8 cellular contexts compared by ENCODE assay signal in the genomic region with DNA sequence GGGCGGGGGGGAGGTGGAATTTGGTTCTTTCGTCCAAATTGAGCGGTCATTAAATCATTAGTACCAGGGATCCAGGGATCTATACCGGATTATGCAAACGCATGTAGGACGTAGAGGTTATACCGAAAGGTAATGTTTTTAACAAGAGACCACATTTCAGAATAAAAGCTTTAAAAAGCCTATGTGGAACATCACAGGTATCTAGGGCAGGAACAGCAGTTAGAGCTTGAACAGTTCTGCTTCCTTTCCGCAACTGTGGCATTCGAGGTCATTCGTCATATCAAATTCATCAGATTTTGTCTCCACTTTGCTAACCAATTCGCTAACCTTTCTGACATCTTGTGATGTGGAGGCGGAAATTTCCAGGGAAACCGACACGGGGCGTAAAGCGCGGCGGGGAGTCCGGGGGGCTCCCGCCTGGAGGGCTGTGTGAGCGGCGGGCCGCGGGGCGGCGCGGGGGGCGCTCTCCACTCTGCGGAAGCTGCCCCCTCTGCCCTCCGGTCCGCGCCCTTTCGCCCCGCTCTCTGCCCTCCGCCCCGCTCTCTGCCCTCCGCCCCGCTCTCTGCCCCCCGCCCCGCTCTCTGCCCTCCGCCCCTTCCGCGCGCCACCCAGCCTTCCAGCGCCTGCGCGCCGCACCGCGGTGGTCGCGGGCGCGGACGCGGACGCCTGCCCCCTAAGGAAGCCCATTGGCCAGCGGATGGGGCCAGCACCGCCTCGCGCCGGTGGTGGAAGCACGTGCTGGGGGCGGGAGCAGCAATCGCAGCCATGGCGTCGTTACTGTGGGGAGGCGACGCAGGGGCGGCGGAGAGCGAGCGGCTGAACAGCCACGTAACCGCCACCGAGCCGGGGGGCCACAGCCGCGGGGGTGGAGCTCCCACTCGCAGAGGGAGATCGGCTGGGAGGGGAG. TPM values are rescaled to one million over a fixed set of nuclear protein-coding genes. Genes with fewer than 3 reads are reported as not detected.
A peak's percentile ranks its signal among the peaks of the same experiment; 100 is the strongest.
DNase-seq lines count a peak whose midpoint lies in the region; ATAC-seq and TF ChIP-seq lines count a peak whose summit lies in the region.

A gene (plus strand): TSS at position 756 of the 907 bp plus-strand sequence. CDS start 10 bp downstream, at position 766.

- peak; percentile 37 for DNase-seq in DMS53 (lab: John Stamatoyannopoulos, UW)
- DNase-seq in DMS53 treated with DMSO at 0.1 percent for 48 hours (lab: John Stamatoyannopoulos, UW; ENCODE audit: unreplicated experiment): no peak
- DNase-seq in middle frontal gyrus (ENCODE audit: extremely low spot score, low spot score): peak; percentile 61
- DNase-seq in tibial nerve (ENCODE audit: low spot score in 2 of 2): no peak
- DNase-seq in mesenteric fat pad (ENCODE audit: low spot score): no peak

- peaks cover 12% of the 10 kb centered on the region; the same call in 1 of the 2 replicates for H3K79me2 ChIP-seq in SU-DHL-6 (ENCODE audit: insufficient read depth, low read length)

- no peak for TF ChIP-seq EP300 in tibial nerve (IDR thresholded peaks at IDR 0.05)

- no peak for ATAC-seq in GM21619 (IDR thresholded peaks at IDR 0.05; ENCODE audit: unreplicated experiment)

- H3K9ac ChIP-seq in SU-DHL-6 (ENCODE audit: low read length): no peak within 1 kb of the TSS

- H4K20me1 ChIP-seq in SU-DHL-6 (ENCODE audit: low read depth, low read length): no peaks in the 10 kb centered on the region

- H3K9me2 ChIP-seq in SU-DHL-6 (replicated peaks; ENCODE audit: insufficient read depth, low read length): no peaks in the 10 kb centered on the region

- no peaks in the 10 kb centered on the region for H3K9me3 ChIP-seq in SU-DHL-6 (ENCODE audit: insufficient read depth, low read length)
- no peaks in the 10 kb centered on the region for H3K9me3 ChIP-seq in ectodermal cell (ENCODE audit: control insufficient read depth, low read length)
- no peaks in the 10 kb centered on the region for H3K9me3 ChIP-seq in tibial nerve

- peak within 1 kb of the TSS; percentile 67 for H3K4me2 ChIP-seq in SU-DHL-6 (ENCODE audit: low read depth, low read length, poor library complexity, severe bottlenecking)

- H3K27ac ChIP-seq in SU-DHL-6 (ENCODE audit: low read depth, low read length) (no peak within 1 kb of the TSS), ectodermal cell (ENCODE audit: insufficient read depth, low read depth, low read length, poor library complexity, severe bottlenecking) (no peak within 1 kb of the TSS), tibial nerve (no peak within 1 kb of the TSS)

- H3K36me3 ChIP-seq in SU-DHL-6 (ENCODE audit: low read length): no peaks in the 10 kb centered on the region
- no peaks in the 10 kb centered on the region for H3K36me3 ChIP-seq in ectodermal cell (ENCODE audit: control insufficient read depth, insufficient read depth, low read length)
- H3K36me3 ChIP-seq in tibial nerve: peaks cover 0 to 16% (median 0%) of the 10 kb centered on the region in 3 donors

- no peaks in the 10 kb centered on the region for H3F3A ChIP-seq in SU-DHL-6 (ENCODE audit: insufficient read depth)

- no peak within 1 kb of the TSS for H2AFZ ChIP-seq in SU-DHL-6 (ENCODE audit: low read depth, low read length, severe bottlenecking)

- H3K4me3 ChIP-seq in SU-DHL-6 (ENCODE audit: insufficient read depth, low read length, poor library complexity, severe bottlenecking) (no peak within 1 kb of the TSS), ectodermal cell (ENCODE audit: insufficient read depth, low read depth, low read length) (peak within 1 kb of the TSS; percentile 55), tibial nerve (peak within 1 kb of the TSS; percentile 55 to 71 (median 58))

- H3K27me3 ChIP-seq in SU-DHL-6 (ENCODE audit: low read length) (no peaks in the 10 kb centered on the region), ectodermal cell (ENCODE audit: control insufficient read depth, insufficient read depth, low read length, poor library complexity, severe bottlenecking) (peaks cover 24% of the 10 kb centered on the region), tibial nerve (peaks cover 0 to 28% of the 10 kb centered on the region in 2 donors)

- 4 to 5% methylated on average over 81 of the region's 81 CpGs for WGBS in ectodermal cell, 2 experiments
- WGBS in tibial nerve, 2 donors: 1 to 2% methylated on average over 38 to 63 of the region's 81 CpGs

- no peaks in the 10 kb centered on the region for H3K4me1 ChIP-seq in ectodermal cell (ENCODE audit: control insufficient read depth, insufficient read depth, low read length)
- peaks cover 0 to 34% (median 14%) of the 10 kb centered on the region in 4 donors for H3K4me1 ChIP-seq in tibial nerve

- TF ChIP-seq CTCF in SU-DHL-6 (IDR thresholded peaks at IDR 0.05; ENCODE audit: insufficient read depth, low read length, poor library complexity, severe bottlenecking) (no peak), tibial nerve (IDR thresholded peaks at IDR 0.05) (no peak)

- no peak for TF ChIP-seq POLR2A in tibial nerve (IDR thresholded peaks at IDR 0.05)

RNA-seq across cellular contexts. Expression of the gene that starts here (rescaled TPM):
- polyA plus RNA-seq in ectodermal cell (2013, experiment 1 of 4): 13.8 TPM
- 15.0 TPM for polyA plus RNA-seq in ectodermal cell (2013, experiment 2 of 4)
- 12.4 TPM for polyA plus RNA-seq in ectodermal cell (2013, experiment 3 of 4)
- 13.7 TPM for polyA plus RNA-seq in ectodermal cell (2013, experiment 4 of 4)
- total RNA-seq in tibial nerve (under 1 TPM in 1 of 4 donors, not detected in 3; 0.30 TPM), mesenteric fat pad (not detected)

Comparison
In these comparisons a context has a peak if more than half of its experiments do, and no peak if none do; other contexts are left out.
1. DNase-seq: peak in DMS53 (single experiment) and middle frontal gyrus (single experiment); none in DMS53 treated with DMSO at 0.1 percent for 48 hours (single experiment), tibial nerve (0 of 2) and mesenteric fat pad (single experiment).